ENCODE assay signal across 1 cellular context in the genomic region with DNA sequence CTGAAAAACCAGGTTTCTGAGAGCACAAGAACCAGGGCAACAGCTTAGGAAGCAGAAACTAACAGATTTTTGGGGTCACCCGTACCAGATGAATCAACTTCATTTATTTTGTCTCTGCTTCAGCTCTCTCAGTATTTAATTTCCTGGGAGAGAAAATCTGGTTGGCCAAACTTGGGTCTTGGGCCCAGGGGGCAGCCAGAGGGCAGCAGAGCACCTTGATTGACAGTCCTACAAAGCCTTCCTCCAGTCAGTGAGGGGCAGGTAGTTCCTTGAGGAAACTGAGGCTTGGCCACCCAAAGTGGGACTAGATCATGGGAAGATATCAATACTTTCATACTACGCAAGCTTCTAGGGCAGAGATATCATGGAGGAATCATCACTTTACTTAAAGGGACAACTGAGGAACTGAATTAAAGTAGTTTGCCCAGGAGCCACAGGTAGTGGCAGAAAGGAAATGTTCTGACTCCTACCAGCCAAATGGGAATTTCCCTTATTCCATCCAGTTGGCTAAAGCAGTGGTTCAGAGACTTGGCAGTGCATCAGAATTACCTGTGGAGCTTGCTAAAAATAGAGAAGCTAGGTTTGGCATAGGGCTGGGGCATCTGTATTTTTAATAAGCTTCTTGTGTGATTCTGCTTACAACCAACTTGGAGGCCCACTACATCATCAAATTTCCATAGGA.
TF ChIP-seq lines count a peak whose summit lies in the region.

No MANE protein-coding gene starts in this region.

TF ChIP-seq in GM23338, 12 proteins besides CTCF, POLR2A, EP300 and RAD21 (continued from another document):
- TF ChIP-seq ZNF462 (CRISPR knock-in tag; IDR thresholded peaks at IDR 0.05) (no peak), EZH2phosphoT487 (IDR thresholded peaks at IDR 0.05; ENCODE audit: unreplicated experiment) (no peak), ZNF114 (CRISPR knock-in tag; IDR thresholded peaks at IDR 0.05) (no peak), CREB1 (CRISPR knock-in tag; IDR thresholded peaks at IDR 0.05; ENCODE audit: low read depth) (no peak)
- TF ChIP-seq, protein P1, sequence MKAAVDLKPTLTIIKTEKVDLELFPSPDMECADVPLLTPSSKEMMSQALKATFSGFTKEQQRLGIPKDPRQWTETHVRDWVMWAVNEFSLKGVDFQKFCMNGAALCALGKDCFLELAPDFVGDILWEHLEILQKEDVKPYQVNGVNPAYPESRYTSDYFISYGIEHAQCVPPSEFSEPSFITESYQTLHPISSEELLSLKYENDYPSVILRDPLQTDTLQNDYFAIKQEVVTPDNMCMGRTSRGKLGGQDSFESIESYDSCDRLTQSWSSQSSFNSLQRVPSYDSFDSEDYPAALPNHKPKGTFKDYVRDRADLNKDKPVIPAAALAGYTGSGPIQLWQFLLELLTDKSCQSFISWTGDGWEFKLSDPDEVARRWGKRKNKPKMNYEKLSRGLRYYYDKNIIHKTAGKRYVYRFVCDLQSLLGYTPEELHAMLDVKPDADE (IDR thresholded peaks at IDR 0.05): no peak
TF ChIP-seq in GM23338: peak in this region for 0.
